3 cellular contexts compared by ENCODE assay signal in the genomic region with DNA sequence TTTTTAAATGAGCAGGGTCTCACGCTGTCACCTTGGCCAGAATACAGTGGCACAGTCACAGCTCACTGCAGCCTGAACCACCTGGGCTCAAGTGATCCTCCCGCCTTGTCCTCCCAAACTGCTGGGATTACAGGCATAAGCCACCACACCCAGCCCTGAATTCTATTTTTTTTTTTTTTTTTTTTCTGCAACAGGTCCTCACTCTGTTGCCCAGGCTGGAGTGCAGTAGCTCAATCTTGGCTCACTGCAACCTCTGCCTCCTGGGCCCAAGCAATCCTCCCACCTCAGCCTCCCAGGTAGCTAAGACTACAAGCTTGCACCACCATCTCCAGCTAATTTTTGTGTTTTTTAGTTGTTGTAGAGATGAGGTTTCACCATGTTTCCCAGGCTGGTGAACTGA. TPM values are rescaled to one million over a fixed set of nuclear protein-coding genes. Genes with fewer than 3 reads are reported as not detected.
DNase-seq lines count a peak whose midpoint lies in the region; TF ChIP-seq lines count a peak whose summit lies in the region.
"Not testable (repeated sequence)": the region's sequence is repeated elsewhere in the genome, so short reads cannot be mapped to it uniquely, and the experiment has no call there.

No MANE protein-coding gene starts in this region.

- not testable (repeated sequence) for H2AFZ ChIP-seq in smooth muscle cell (ENCODE audit: low read depth)

- not testable (repeated sequence) for H3K27me3 ChIP-seq in smooth muscle cell (ENCODE audit: low read depth)

- H3K4me3 ChIP-seq in HEK293 (ENCODE audit: low read depth, low read length); SK-N-MC; smooth muscle cell: not testable (repeated sequence)

- not testable (repeated sequence) for H4K20me1 ChIP-seq in smooth muscle cell (ENCODE audit: low read depth)

- not testable (repeated sequence) for H3K27ac ChIP-seq in HEK293 (ENCODE audit: extremely low read depth, low read depth, low read length)
- peak overlapping the region; percentile 98; the same call in 1 of the 2 replicates for H3K27ac ChIP-seq in SK-N-MC
- H3K27ac ChIP-seq in smooth muscle cell (ENCODE audit: low read depth), result peak overlapping the region; percentile 82

- H3K9ac ChIP-seq in SK-N-MC (ENCODE audit: insufficient read length); smooth muscle cell (ENCODE audit: low read depth): not testable (repeated sequence)

- POLR2A ChIA-PET in HEK293 (lab: Yijun Ruan, JAX), result not testable (repeated sequence)

- not testable (repeated sequence) for H3K79me2 ChIP-seq in smooth muscle cell (ENCODE audit: low read depth)

- TF ChIP-seq CTCF in HEK293 (tag by site-specific recombination; IDR thresholded peaks at IDR 0.05); smooth muscle cell (IDR thresholded peaks at IDR 0.05; ENCODE audit: borderline replicate concordance, insufficient read depth, poor library complexity, severe bottlenecking): not testable (repeated sequence)

- not testable (repeated sequence) for H3K36me3 ChIP-seq in HEK293 (ENCODE audit: control insufficient read depth in 2 of 2, insufficient read depth in 1 of 2, low read length in 2 of 2); smooth muscle cell (ENCODE audit: low read depth)
- H3K36me3 ChIP-seq in SK-N-MC (ENCODE audit: insufficient read depth, low read length), result peaks cover 10% of the 10 kb centered on the region

- CTCF ChIA-PET in HEK293 (lab: Yijun Ruan, JAX), result not testable (repeated sequence)

- 100% methylated on average over 2 of the region's 2 CpGs for WGBS in smooth muscle cell (ENCODE audit: low lambda C conversion rate)

- H3K4me1 ChIP-seq in HEK293 (ENCODE audit: control insufficient read depth, insufficient read depth, low read length); smooth muscle cell (ENCODE audit: low read depth): not testable (repeated sequence)

- not testable (repeated sequence) for H3K4me2 ChIP-seq in smooth muscle cell

- DNase-seq in SK-N-MC (ENCODE audit: low read depth, low spot score); smooth muscle cell (lab: John Stamatoyannopoulos, UW; ENCODE audit: unreplicated experiment): not testable (repeated sequence)

- not testable (repeated sequence) for H3K9me3 ChIP-seq in HEK293 (ENCODE audit: control insufficient read depth, insufficient read depth, low read depth, low read length); SK-N-MC (ENCODE audit: low read depth, low read length); smooth muscle cell (replicated peaks; ENCODE audit: low read depth)

- not testable (repeated sequence) for H3F3A ChIP-seq in smooth muscle cell (ENCODE audit: low read depth)

TF ChIP-seq in HEK293, 187 proteins besides CTCF, POLR2A, EP300 and RAD21:
- peak; percentile 97 for TF ChIP-seq SCRT1 (tag by site-specific recombination; IDR thresholded peaks at IDR 0.05; ENCODE audit: borderline replicate concordance)
- TF ChIP-seq SCRT2 (tag by site-specific recombination; IDR thresholded peaks at IDR 0.05), result peak; percentile 84
TF ChIP-seq in HEK293: peak in this region for 2; not testable (repeated sequence) for 185.

RNA-seq across cellular contexts. Expression of a gene that starts 51.0 kb away (rescaled TPM):
- total RNA-seq in smooth muscle cell, result 33.6 and 37.7 TPM in 2 replicates
- 25.4 and 31.9 TPM in 2 replicates for polyA plus RNA-seq in smooth muscle cell

RNA-seq across cellular contexts. Expression of a gene that starts 51.1 kb away (rescaled TPM):
- 12.8 and 16.4 TPM in 2 replicates for total RNA-seq in smooth muscle cell
- 3.8 and 5.3 TPM in 2 replicates for polyA plus RNA-seq in smooth muscle cell
